In genomic region chr10:17216217-17216900, GRCh38 we compare ENCODE assay signal across 8 cellular contexts. TPM values are rescaled to one million over a fixed set of nuclear protein-coding genes. Genes with fewer than 3 reads are reported as not detected.
A peak's percentile ranks its signal among the peaks of the same experiment; 100 is the strongest.
DNase-seq lines count a peak whose midpoint lies in the region; ATAC-seq and TF ChIP-seq lines count a peak whose summit lies in the region.

No MANE protein-coding gene starts in this region.

- H3K4me1 Mint-ChIP-seq in chondrocyte (ENCODE audit: low read depth) (peaks cover 86% of the 10 kb centered on the region), mesothelial cell of epicardium (peaks cover 33% of the 10 kb centered on the region), glutamatergic neuron (ENCODE audit: low read depth, unreplicated experiment) (no peaks in the 10 kb centered on the region)

- no peaks in the 10 kb centered on the region for H3K9me3 ChIP-seq in PC-3 (ENCODE audit: low read length)

- H3K27ac Mint-ChIP-seq in chondrocyte (ENCODE audit: unreplicated experiment), result peak overlapping the region; percentile 87
- peak overlapping the region; percentile 44 for H3K27ac Mint-ChIP-seq in mesothelial cell of epicardium
- H3K27ac Mint-ChIP-seq in glutamatergic neuron (ENCODE audit: unreplicated experiment), result no peak overlapping the region

- POLR2A ChIA-PET in PC-3 (lab: Charles Lee; ENCODE audit: unreplicated experiment), result interaction anchor here (1.4 to 1.8 kb wide), 2 partner anchors 14 to 16 kb away, joined by 5 to 9 read pairs; no protein-coding TSS in a partner anchor

- H3K36me3 Mint-ChIP-seq in chondrocyte (ENCODE audit: low read depth) (no peaks in the 10 kb centered on the region), mesothelial cell of epicardium (no peaks in the 10 kb centered on the region), glutamatergic neuron (ENCODE audit: unreplicated experiment) (no peaks in the 10 kb centered on the region)

- H3K4me2 ChIP-seq in PC-3 (ENCODE audit: low read length), result peak overlapping the region; percentile 79

- H3K27me3 Mint-ChIP-seq in chondrocyte (ENCODE audit: low read depth), result no peaks in the 10 kb centered on the region
- no peaks in the 10 kb centered on the region for H3K27me3 Mint-ChIP-seq in mesothelial cell of epicardium (ENCODE audit: low read depth)
- H3K27me3 Mint-ChIP-seq in glutamatergic neuron (ENCODE audit: unreplicated experiment), result no peaks in the 10 kb centered on the region

- DNase-seq in stimulated activated CD4-positive, alpha-beta T cell treated with anti-CD3 and anti-CD28 coated beads, Interleukin-15, amount 100 ng/mL, for 24 hours, result peak; percentile 27
- DNase-seq in stimulated activated CD4-positive, alpha-beta T cell treated with anti-CD3 and anti-CD28 coated beads, Interleukin-4, amount 100 ng/mL, for 4 hours, result no peak
- DNase-seq in PC-3, result peak; percentile 85
- no peak for DNase-seq in chondrocyte (ENCODE audit: low spot score)
- DNase-seq in mesothelial cell of epicardium (ENCODE audit: low spot score in 2 of 2, unreplicated experiment in 2 of 2), result no peak
- DNase-seq in G401 (ENCODE audit: low spot score), result no peak
- no peak for DNase-seq in glutamatergic neuron

- peak overlapping the region; percentile 51; the same call in 1 of the 2 replicates for H3K4me3 ChIP-seq in PC-3 (ENCODE audit: low read length)

- peaks cover 53% of the 10 kb centered on the region for H3K4me1 ChIP-seq in PC-3 (ENCODE audit: insufficient read depth, low read length)

- H3K9ac ChIP-seq in PC-3 (ENCODE audit: low read length), result peak overlapping the region; percentile 83

- H3K9me3 Mint-ChIP-seq in chondrocyte (ENCODE audit: low read depth) (no peaks in the 10 kb centered on the region), mesothelial cell of epicardium (no peaks in the 10 kb centered on the region), glutamatergic neuron (ENCODE audit: unreplicated experiment) (no peaks in the 10 kb centered on the region)

- BruUV-seq in PC-3 (replicated peaks; lab: Mats Ljungman, UMichigan), result no TSS peak

- H2AFZ ChIP-seq in PC-3 (ENCODE audit: low read length), result no peak overlapping the region

- no peaks in the 10 kb centered on the region for H3K36me3 ChIP-seq in PC-3 (ENCODE audit: low read depth, low read length)

- H3K27ac ChIP-seq in PC-3 (ENCODE audit: low read length), result peak overlapping the region; percentile 99

- no peaks in the 10 kb centered on the region for H3K27me3 ChIP-seq in PC-3 (ENCODE audit: low read length)

- no peaks in the 10 kb centered on the region for H4K20me1 ChIP-seq in PC-3 (ENCODE audit: low read length)

- in situ Hi-C loops in G401 (cut with HindIII; ENCODE audit: low sequenced_read_pairs), result no loop called here

- no peaks in the 10 kb centered on the region for H3K79me2 ChIP-seq in PC-3 (ENCODE audit: low read length)

- intact Hi-C loops in PC-3 (cut with micrococcal nuclease), result loop anchor here (1.0 kb wide), 1 partner anchor 12 kb away; the partner anchor contains the start of gene VIM

- peak; percentile 100 for ATAC-seq in HG02870 (IDR thresholded peaks at IDR 0.05; ENCODE audit: unreplicated experiment)
- ATAC-seq in PC-3, result peak; percentile 84

- CTCF ChIA-PET in PC-3 (lab: Charles Lee), result no interaction called here

- TF ChIP-seq CTCF in PC-3 (conservative IDR thresholded peaks at IDR 0.05; ENCODE audit: low read depth, low read length), result no peak
- no peak for TF ChIP-seq CTCF in chondrocyte (IDR thresholded peaks at IDR 0.05)
- TF ChIP-seq CTCF in mesothelial cell of epicardium (IDR thresholded peaks at IDR 0.05; ENCODE audit: unreplicated experiment), result no peak
- TF ChIP-seq CTCF in glutamatergic neuron (IDR thresholded peaks at IDR 0.05; ENCODE audit: partially characterized antibody, unreplicated experiment), result no peak

- H3F3A ChIP-seq in PC-3 (ENCODE audit: low read length, unreplicated experiment), result peaks cover 9% of the 10 kb centered on the region

- H3K9me2 ChIP-seq in PC-3 (replicated peaks; ENCODE audit: low read length), result no peaks in the 10 kb centered on the region

- H3K4me3 Mint-ChIP-seq in chondrocyte (ENCODE audit: unreplicated experiment) (peak overlapping the region; percentile 33), mesothelial cell of epicardium (no peak overlapping the region), glutamatergic neuron (ENCODE audit: unreplicated experiment) (no peak overlapping the region)

RNA-seq across cellular contexts. Expression of gene VIM, which starts 11.7 kb away (rescaled TPM):
- total RNA-seq in PC-3 (2014; rRNA removed) (469 and 506 TPM in 2 replicates), chondrocyte (2,627 to 4,580 TPM (median 4,556 TPM) in 3 replicates), mesothelial cell of epicardium (1,386 to 1,516 TPM (median 1,481 TPM) in 3 replicates), glutamatergic neuron (ENCODE audit: unreplicated experiment) (106 TPM)
- 1,486 and 1,494 TPM in 2 replicates for total RNA-seq in G401 (2014; rRNA removed; shearing (Covaris generic))

RNA-seq across cellular contexts. Expression of gene TRDMT1, which starts 14.9 kb away (rescaled TPM):
- total RNA-seq in PC-3 (2014; rRNA removed), result 1.3 and 2.0 TPM in 2 replicates
- total RNA-seq in chondrocyte, result 3.1 to 6.4 TPM (median 4.7 TPM) in 3 replicates
- 8.2 to 12.3 TPM (median 8.6 TPM) in 3 replicates for total RNA-seq in mesothelial cell of epicardium
- total RNA-seq in G401 (2014; rRNA removed; shearing (Covaris generic)), result 3.2 and 6.8 TPM in 2 replicates
- 8.9 TPM for total RNA-seq in glutamatergic neuron (ENCODE audit: unreplicated experiment)

Comparison
In these comparisons a context has a peak if more than half of its experiments do, and no peak if none do; other contexts are left out.
1. DNase-seq: peak in stimulated activated CD4-positive, alpha-beta T cell treated with anti-CD3 and anti-CD28 coated beads, Interleukin-15, amount 100 ng/mL, for 24 hours (single experiment) and PC-3 (single experiment); none in stimulated activated CD4-positive, alpha-beta T cell treated with anti-CD3 and anti-CD28 coated beads, Interleukin-4, amount 100 ng/mL, for 4 hours (0 of 2), chondrocyte (single experiment), mesothelial cell of epicardium (0 of 2), G401 (single experiment) and glutamatergic neuron (single experiment).